In the genomic region with DNA sequence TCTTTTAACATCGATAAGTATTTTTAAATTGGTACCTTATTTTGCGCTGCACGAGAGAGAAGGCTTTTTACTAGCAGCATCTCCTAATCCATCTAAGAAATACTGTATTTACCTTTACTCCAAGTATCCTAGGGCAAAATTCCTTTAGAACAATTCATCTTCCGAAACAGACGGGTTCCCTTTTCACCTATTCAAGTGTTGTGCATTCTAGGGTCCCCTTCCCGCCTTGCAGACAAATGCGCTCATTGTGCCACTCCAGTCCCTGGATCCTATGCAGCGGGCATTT, we compare ENCODE assay signal across 8 cellular contexts. TPM values are rescaled to one million over a fixed set of nuclear protein-coding genes. Genes with fewer than 3 reads are reported as not detected.
DNase-seq lines count a peak whose midpoint lies in the region; ATAC-seq and TF ChIP-seq lines count a peak whose summit lies in the region.

No MANE protein-coding gene starts in this region.

- no peak for ATAC-seq in Panc1
- ATAC-seq in HG02938 (IDR thresholded peaks at IDR 0.05; ENCODE audit: unreplicated experiment), result no peak
- ATAC-seq in GM18873 (IDR thresholded peaks at IDR 0.05; ENCODE audit: low FRiP score, unreplicated experiment), result no peak
- no peak for ATAC-seq in HG03039 (IDR thresholded peaks at IDR 0.05; ENCODE audit: unreplicated experiment)

- peak overlapping the region; percentile 62 for H3K4me2 ChIP-seq in parathyroid adenoma (ENCODE audit: low read length)

- CTCF ChIA-PET in Panc1 (lab: Charles Lee), result no interaction called here

- no peak overlapping the region for H3K9ac ChIP-seq in parathyroid adenoma

- H3K36me3 ChIP-seq in Panc1 (ENCODE audit: control insufficient read depth, insufficient read depth, low read length) (peaks cover 4% of the 10 kb centered on the region; the same call in 1 of the 2 replicates), parathyroid adenoma (ENCODE audit: control insufficient read depth, insufficient read depth, low read length) (no peaks in the 10 kb centered on the region)

- H3K9me3 ChIP-seq in Panc1 (ENCODE audit: control insufficient read depth, insufficient read depth, low read depth, low read length), result no peaks in the 10 kb centered on the region
- H3K9me3 ChIP-seq in parathyroid adenoma (ENCODE audit: control insufficient read depth, low read length), result no peaks in the 10 kb centered on the region

- H3K27me3 ChIP-seq in Panc1 (ENCODE audit: control insufficient read depth, insufficient read depth, low read length) (no peaks in the 10 kb centered on the region), parathyroid adenoma (ENCODE audit: control insufficient read depth, insufficient read depth, low read length) (no peaks in the 10 kb centered on the region)

- H3K4me1 ChIP-seq in Panc1 (ENCODE audit: control insufficient read depth, insufficient read depth, low read length) (peaks cover 26% of the 10 kb centered on the region), parathyroid adenoma (peaks cover 2% of the 10 kb centered on the region)

- H3K4me3 ChIP-seq in GM12864 (ENCODE audit: low read depth, low read length), result peak overlapping the region; percentile 82; the same call in 1 of the 2 replicates
- H3K4me3 ChIP-seq in Panc1 (ENCODE audit: low read depth in 2 of 2, low read length in 2 of 2), result peak overlapping the region; percentile 81 to 82
- H3K4me3 ChIP-seq in parathyroid adenoma (ENCODE audit: low read depth, low read length), result peak overlapping the region; percentile 98

- H2AFZ ChIP-seq in parathyroid adenoma, result peak overlapping the region; percentile 81

- no peak for TF ChIP-seq CTCF in GM12864 (IDR thresholded peaks at IDR 0.05; ENCODE audit: low read depth, low read length, missing control alignments)
- no peak for TF ChIP-seq CTCF in Panc1 (IDR thresholded peaks at IDR 0.05)
- no peak for TF ChIP-seq CTCF in parathyroid adenoma (IDR thresholded peaks at IDR 0.05)

- DNase-seq in GM12864 (ENCODE audit: low read depth) (no peak), Panc1 (ENCODE audit: low read depth, low spot score) (no peak), epithelial cell of prostate (ENCODE audit: low read depth, low spot score) (no peak), H4 (ENCODE audit: low spot score) (no peak)

- intact Hi-C loops in Panc1 (cut with micrococcal nuclease; ENCODE audit: unreplicated experiment), result loop anchor here (2.0 to 5.0 kb wide), 2 partner anchors 55 to 72 kb away; no protein-coding TSS in a partner anchor

- H3K27ac ChIP-seq in Panc1 (ENCODE audit: low read length), result peak overlapping the region; percentile 97
- H3K27ac ChIP-seq in epithelial cell of prostate, result peak overlapping the region; percentile 95
- peak overlapping the region; percentile 96 for H3K27ac ChIP-seq in parathyroid adenoma

- in situ Hi-C loops in Panc1 (cut with HindIII; ENCODE audit: low pct_unique_long_range_greater_than_20kb, low sequenced_read_pairs), result no loop called here

- POLR2A ChIA-PET in Panc1 (lab: Charles Lee), result no interaction called here

- peaks cover 25% of the 10 kb centered on the region for H3K79me2 ChIP-seq in parathyroid adenoma

- BruUV-seq in Panc1 (replicated peaks; lab: Mats Ljungman, UMichigan), result TSS peak; percentile 81

RNA-seq across cellular contexts. Expression of gene SCAF8, which starts 0.7 kb away (rescaled TPM):
- 38.9 TPM for total RNA-seq in Panc1 (2021; ENCODE audit: unreplicated experiment)
- 15.2 TPM for polyA plus RNA-seq in Panc1 (2012; ENCODE audit: insufficient read length)
- 10.7 and 13.5 TPM in 2 replicates for total RNA-seq in H4 (2014; rRNA removed; shearing (Covaris generic))
